1 cellular context compared by ENCODE assay signal in the genomic region with DNA sequence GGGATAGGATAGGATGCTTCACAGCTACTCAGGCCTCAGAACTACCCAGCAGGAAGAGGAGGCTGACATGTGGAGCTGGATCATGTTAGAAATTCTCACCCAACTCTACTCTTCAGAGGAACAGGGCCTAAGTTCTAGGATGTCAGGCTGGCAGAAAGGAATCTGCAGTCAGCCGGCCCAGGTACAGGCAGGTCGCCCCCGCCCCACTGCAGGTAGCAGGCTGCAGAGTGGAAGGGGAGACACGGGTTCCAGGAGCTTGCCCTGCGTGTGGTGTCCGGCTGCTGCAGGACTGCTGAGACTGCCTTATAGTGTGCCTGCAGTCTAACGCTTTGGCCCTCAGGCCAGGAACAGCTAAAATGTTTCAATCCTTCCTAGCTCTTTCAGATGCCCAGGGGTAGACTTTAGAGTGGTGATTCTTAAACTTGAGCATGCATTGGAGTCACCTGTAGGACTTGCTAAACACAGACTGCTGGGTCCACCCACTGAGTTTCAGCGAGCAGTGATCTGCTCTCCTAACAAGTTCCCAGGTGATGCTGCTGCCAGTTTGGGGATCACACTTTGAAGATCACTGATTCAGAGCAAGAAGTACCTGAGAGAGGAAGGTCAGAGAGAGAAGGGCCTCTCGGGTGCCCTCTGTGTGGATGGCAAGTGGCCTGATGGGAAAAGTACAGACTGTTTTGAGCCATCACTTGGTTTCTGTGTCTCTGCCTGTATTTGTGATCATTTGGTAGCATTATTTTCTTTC.
TF ChIP-seq lines count a peak whose summit lies in the region.

No MANE protein-coding gene starts in this region.

TF ChIP-seq in H1, 55 proteins besides CTCF, POLR2A, EP300 and RAD21:
- no peak for TF ChIP-seq TBP (IDR thresholded peaks at IDR 0.05; ENCODE audit: low read depth, low read length)
- TF ChIP-seq GTF2F1 (IDR thresholded peaks at IDR 0.05; ENCODE audit: borderline replicate concordance, low read depth, low read length): no peak
- TF ChIP-seq GABPA (IDR thresholded peaks at IDR 0.05; ENCODE audit: borderline replicate concordance, insufficient read depth, low read length): no peak
- no peak for TF ChIP-seq CBX8 (IDR thresholded peaks at IDR 0.05; ENCODE audit: borderline replicate concordance, low read depth, low read length)
- TF ChIP-seq SUZ12 (IDR thresholded peaks at IDR 0.05; ENCODE audit: low read length): no peak
- TF ChIP-seq MAFK (IDR thresholded peaks at IDR 0.05; ENCODE audit: low read depth, low read length): no peak
- TF ChIP-seq KDM5A (IDR thresholded peaks at IDR 0.05; ENCODE audit: low read length): no peak
- TF ChIP-seq FOSL1 (IDR thresholded peaks at IDR 0.05; ENCODE audit: insufficient read depth, low read depth, low read length): no peak
- TF ChIP-seq, protein P1, sequence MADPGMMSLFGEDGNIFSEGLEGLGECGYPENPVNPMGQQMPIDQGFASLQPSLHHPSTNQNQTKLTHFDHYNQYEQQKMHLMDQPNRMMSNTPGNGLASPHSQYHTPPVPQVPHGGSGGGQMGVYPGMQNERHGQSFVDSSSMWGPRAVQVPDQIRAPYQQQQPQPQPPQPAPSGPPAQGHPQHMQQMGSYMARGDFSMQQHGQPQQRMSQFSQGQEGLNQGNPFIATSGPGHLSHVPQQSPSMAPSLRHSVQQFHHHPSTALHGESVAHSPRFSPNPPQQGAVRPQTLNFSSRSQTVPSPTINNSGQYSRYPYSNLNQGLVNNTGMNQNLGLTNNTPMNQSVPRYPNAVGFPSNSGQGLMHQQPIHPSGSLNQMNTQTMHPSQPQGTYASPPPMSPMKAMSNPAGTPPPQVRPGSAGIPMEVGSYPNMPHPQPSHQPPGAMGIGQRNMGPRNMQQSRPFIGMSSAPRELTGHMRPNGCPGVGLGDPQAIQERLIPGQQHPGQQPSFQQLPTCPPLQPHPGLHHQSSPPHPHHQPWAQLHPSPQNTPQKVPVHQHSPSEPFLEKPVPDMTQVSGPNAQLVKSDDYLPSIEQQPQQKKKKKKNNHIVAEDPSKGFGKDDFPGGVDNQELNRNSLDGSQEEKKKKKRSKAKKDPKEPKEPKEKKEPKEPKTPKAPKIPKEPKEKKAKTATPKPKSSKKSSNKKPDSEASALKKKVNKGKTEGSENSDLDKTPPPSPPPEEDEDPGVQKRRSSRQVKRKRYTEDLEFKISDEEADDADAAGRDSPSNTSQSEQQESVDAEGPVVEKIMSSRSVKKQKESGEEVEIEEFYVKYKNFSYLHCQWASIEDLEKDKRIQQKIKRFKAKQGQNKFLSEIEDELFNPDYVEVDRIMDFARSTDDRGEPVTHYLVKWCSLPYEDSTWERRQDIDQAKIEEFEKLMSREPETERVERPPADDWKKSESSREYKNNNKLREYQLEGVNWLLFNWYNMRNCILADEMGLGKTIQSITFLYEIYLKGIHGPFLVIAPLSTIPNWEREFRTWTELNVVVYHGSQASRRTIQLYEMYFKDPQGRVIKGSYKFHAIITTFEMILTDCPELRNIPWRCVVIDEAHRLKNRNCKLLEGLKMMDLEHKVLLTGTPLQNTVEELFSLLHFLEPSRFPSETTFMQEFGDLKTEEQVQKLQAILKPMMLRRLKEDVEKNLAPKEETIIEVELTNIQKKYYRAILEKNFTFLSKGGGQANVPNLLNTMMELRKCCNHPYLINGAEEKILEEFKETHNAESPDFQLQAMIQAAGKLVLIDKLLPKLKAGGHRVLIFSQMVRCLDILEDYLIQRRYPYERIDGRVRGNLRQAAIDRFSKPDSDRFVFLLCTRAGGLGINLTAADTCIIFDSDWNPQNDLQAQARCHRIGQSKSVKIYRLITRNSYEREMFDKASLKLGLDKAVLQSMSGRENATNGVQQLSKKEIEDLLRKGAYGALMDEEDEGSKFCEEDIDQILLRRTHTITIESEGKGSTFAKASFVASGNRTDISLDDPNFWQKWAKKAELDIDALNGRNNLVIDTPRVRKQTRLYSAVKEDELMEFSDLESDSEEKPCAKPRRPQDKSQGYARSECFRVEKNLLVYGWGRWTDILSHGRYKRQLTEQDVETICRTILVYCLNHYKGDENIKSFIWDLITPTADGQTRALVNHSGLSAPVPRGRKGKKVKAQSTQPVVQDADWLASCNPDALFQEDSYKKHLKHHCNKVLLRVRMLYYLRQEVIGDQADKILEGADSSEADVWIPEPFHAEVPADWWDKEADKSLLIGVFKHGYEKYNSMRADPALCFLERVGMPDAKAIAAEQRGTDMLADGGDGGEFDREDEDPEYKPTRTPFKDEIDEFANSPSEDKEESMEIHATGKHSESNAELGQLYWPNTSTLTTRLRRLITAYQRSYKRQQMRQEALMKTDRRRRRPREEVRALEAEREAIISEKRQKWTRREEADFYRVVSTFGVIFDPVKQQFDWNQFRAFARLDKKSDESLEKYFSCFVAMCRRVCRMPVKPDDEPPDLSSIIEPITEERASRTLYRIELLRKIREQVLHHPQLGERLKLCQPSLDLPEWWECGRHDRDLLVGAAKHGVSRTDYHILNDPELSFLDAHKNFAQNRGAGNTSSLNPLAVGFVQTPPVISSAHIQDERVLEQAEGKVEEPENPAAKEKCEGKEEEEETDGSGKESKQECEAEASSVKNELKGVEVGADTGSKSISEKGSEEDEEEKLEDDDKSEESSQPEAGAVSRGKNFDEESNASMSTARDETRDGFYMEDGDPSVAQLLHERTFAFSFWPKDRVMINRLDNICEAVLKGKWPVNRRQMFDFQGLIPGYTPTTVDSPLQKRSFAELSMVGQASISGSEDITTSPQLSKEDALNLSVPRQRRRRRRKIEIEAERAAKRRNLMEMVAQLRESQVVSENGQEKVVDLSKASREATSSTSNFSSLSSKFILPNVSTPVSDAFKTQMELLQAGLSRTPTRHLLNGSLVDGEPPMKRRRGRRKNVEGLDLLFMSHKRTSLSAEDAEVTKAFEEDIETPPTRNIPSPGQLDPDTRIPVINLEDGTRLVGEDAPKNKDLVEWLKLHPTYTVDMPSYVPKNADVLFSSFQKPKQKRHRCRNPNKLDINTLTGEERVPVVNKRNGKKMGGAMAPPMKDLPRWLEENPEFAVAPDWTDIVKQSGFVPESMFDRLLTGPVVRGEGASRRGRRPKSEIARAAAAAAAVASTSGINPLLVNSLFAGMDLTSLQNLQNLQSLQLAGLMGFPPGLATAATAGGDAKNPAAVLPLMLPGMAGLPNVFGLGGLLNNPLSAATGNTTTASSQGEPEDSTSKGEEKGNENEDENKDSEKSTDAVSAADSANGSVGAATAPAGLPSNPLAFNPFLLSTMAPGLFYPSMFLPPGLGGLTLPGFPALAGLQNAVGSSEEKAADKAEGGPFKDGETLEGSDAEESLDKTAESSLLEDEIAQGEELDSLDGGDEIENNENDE (IDR thresholded peaks at IDR 0.05; ENCODE audit: insufficient replicate concordance, low read length): no peak
- no peak for TF ChIP-seq SP2 (IDR thresholded peaks at IDR 0.05; ENCODE audit: low read length)
- no peak for TF ChIP-seq JUN (IDR thresholded peaks at IDR 0.05; ENCODE audit: low read depth, low read length)
- no peak for TF ChIP-seq KDM4A (IDR thresholded peaks at IDR 0.05; ENCODE audit: low read depth, low read length, severe bottlenecking)
- TF ChIP-seq SIX5 (IDR thresholded peaks at IDR 0.05; ENCODE audit: low read depth, low read length): no peak
- no peak for TF ChIP-seq SP1 (IDR thresholded peaks at IDR 0.05; ENCODE audit: low read depth, low read length)
- no peak for TF ChIP-seq CREB1 (IDR thresholded peaks at IDR 0.05)
